15 cellular contexts compared by ENCODE assay signal in genomic region chr13:111642156-111642767, GRCh38.
DNase-seq lines count a peak whose midpoint lies in the region; ATAC-seq and TF ChIP-seq lines count a peak whose summit lies in the region.
"Had no signal": no experiment of that assay in that cellular context is flagged by ENCODE, and none has a peak within 500 bp of the region (broad histone marks: within the 10 kb centered on the region; RNA-seq: fewer than 3 reads in every experiment).

No MANE protein-coding gene starts in this region.

- no peaks in the 10 kb centered on the region for H3K9me3 ChIP-seq in H9 (ENCODE audit: control insufficient read depth, low read depth, low read length)
- H3K9me3 ChIP-seq in T-helper 17 cell (ENCODE audit: control insufficient read depth, low read length, poor library complexity, severe bottlenecking), result no peaks in the 10 kb centered on the region

- no peak overlapping the region for H3K56ac ChIP-seq in H9 (ENCODE audit: insufficient read length, low read depth, low read length)

- no peak overlapping the region for H2BK15ac ChIP-seq in H9 (ENCODE audit: low read depth, low read length)

- no peaks in the 10 kb centered on the region for H4K20me1 ChIP-seq in H9 (ENCODE audit: control insufficient read depth, insufficient read depth, insufficient read length)

- H3K14ac ChIP-seq in H9 (ENCODE audit: insufficient read depth, low read length), result no peak overlapping the region

- no peak overlapping the region for H3K9ac ChIP-seq in H9 (ENCODE audit: extremely low read depth, insufficient read length, low read length)

- peaks cover 3% of the 10 kb centered on the region; the same call in 1 of the 2 replicates for H3K4me1 ChIP-seq in H9 (ENCODE audit: insufficient read depth, low read length)

- H3K27ac ChIP-seq in H9 (ENCODE audit: insufficient read length, low read depth, low read length) (no peak overlapping the region), coronary artery (no peak overlapping the region)

- H3K27me3 ChIP-seq in H9 (ENCODE audit: insufficient read depth, low read length), result no peaks in the 10 kb centered on the region

- no CpG with 5 or more reads among the region's 12 CpGs for WGBS in H9 (ENCODE audit: extremely low coverage, insufficient read length, low lambda C conversion rate)

- no peak overlapping the region for H2BK120ac ChIP-seq in H9 (ENCODE audit: low read depth, low read length, poor library complexity, severe bottlenecking)

- H3K27ac Mint-ChIP-seq in H9 (no peak overlapping the region), neural crest cell (ENCODE audit: unreplicated experiment) (peak overlapping the region; percentile 12), T-helper 17 cell (no peak overlapping the region)
- H3K27ac Mint-ChIP-seq: CD4-positive, alpha-beta memory T cell had no signal

- H3K23me2 ChIP-seq in H9 (ENCODE audit: insufficient read length, low read depth, low read length, poor library complexity, severe bottlenecking), result peaks cover 3% of the 10 kb centered on the region

- H2AFZ ChIP-seq in H9 (ENCODE audit: low read length), result no peak overlapping the region

- ATAC-seq in T-helper 17 cell, result no peak
- no peak for ATAC-seq in HG02885 (IDR thresholded peaks at IDR 0.05; ENCODE audit: poor library complexity, unreplicated experiment)

- H2BK20ac ChIP-seq in H9 (ENCODE audit: low read depth, low read length, poor library complexity, severe bottlenecking), result no peak overlapping the region

- H3T11ph ChIP-seq in H9 (ENCODE audit: low read length), result no peak overlapping the region

- H3K9me3 Mint-ChIP-seq in H9 (no peaks in the 10 kb centered on the region), neural crest cell (no peaks in the 10 kb centered on the region)
- H3K9me3 Mint-ChIP-seq: CD4-positive, alpha-beta memory T cell had no signal

- peaks cover 5% of the 10 kb centered on the region for H3K27me3 Mint-ChIP-seq in H9 (ENCODE audit: low read depth)
- H3K27me3 Mint-ChIP-seq in neural crest cell (ENCODE audit: low read depth), result no peaks in the 10 kb centered on the region
- peaks cover 17% of the 10 kb centered on the region for H3K27me3 Mint-ChIP-seq in T-helper 17 cell
- H3K27me3 Mint-ChIP-seq: CD4-positive, alpha-beta memory T cell had no signal

- H3K4me1 Mint-ChIP-seq in H9, result peaks cover 9 to 21% of the 10 kb centered on the region in 2 experiments
- peaks cover 5% of the 10 kb centered on the region for H3K4me1 Mint-ChIP-seq in neural crest cell
- no peaks in the 10 kb centered on the region for H3K4me1 Mint-ChIP-seq in T-helper 17 cell
- H3K4me1 Mint-ChIP-seq: CD4-positive, alpha-beta memory T cell had no signal

- TF ChIP-seq CTCF in H9 (conservative IDR thresholded peaks at IDR 0.05) (no peak), coronary artery (IDR thresholded peaks at IDR 0.05) (no peak), neural crest cell (conservative IDR thresholded peaks at IDR 0.05) (no peak)

- no peak overlapping the region for H4K8ac ChIP-seq in H9 (replicated peaks; ENCODE audit: insufficient read length, low read depth, low read length)

- H4K5ac ChIP-seq in H9 (ENCODE audit: insufficient read length, low read depth, low read length), result no peak overlapping the region

- no peaks in the 10 kb centered on the region for H3K79me1 ChIP-seq in H9 (ENCODE audit: insufficient read depth, low read depth, low read length, poor library complexity, severe bottlenecking)

- H4K91ac ChIP-seq in H9 (ENCODE audit: insufficient read length, low read depth, low read length), result no peak overlapping the region

- H3K36me3 Mint-ChIP-seq in H9 (ENCODE audit: insufficient read depth in 1 of 3, low read depth in 3 of 3) (no peaks in the 10 kb centered on the region), neural crest cell (ENCODE audit: low read depth) (no peaks in the 10 kb centered on the region), T-helper 17 cell (ENCODE audit: low read depth) (no peaks in the 10 kb centered on the region)
- H3K36me3 Mint-ChIP-seq: CD4-positive, alpha-beta memory T cell had no signal

- no peak overlapping the region for H2BK12ac ChIP-seq in H9 (ENCODE audit: insufficient read length, low read depth, low read length)

- no peak overlapping the region for H2AK5ac ChIP-seq in H9 (ENCODE audit: insufficient read length, low read length)

- DNase-seq in H9, result peak; percentile 8
- DNase-seq in coronary artery (ENCODE audit: low spot score), result peak; percentile 66
- no peak for DNase-seq in neural crest cell (ENCODE audit: low read depth, low spot score)
- DNase-seq in T-helper 17 cell, result no peak
- DNase-seq in NCI-H128 (lab: John Stamatoyannopoulos, UW; ENCODE audit: unreplicated experiment), result no peak
- DNase-seq: C1 segment of cervical spinal cord; Calu3; CD4-positive, alpha-beta memory T cell; COR-L47; DMS53; DMS79 treated with DMSO at 0.1 percent for 48 hours; GF-D8; GOT3; HCEC 1CT had no signal

- no peak overlapping the region for H3K4me2 ChIP-seq in H9 (ENCODE audit: insufficient read depth, insufficient read length, low read length)

- no peak overlapping the region for H3K23ac ChIP-seq in H9 (ENCODE audit: insufficient read length, low read depth, low read length)

- no peak overlapping the region for H3K4ac ChIP-seq in H9 (ENCODE audit: low read depth, low read length)

- no peak overlapping the region for H2BK5ac ChIP-seq in H9 (ENCODE audit: insufficient read length, low read length)

- H3K4me3 ChIP-seq in coronary artery, result no peak overlapping the region

- H3K79me2 ChIP-seq in H9 (ENCODE audit: insufficient read depth, low read length), result no peaks in the 10 kb centered on the region

- H3K4me3 Mint-ChIP-seq in H9, result no peak overlapping the region
- no peak overlapping the region for H3K4me3 Mint-ChIP-seq in neural crest cell
- H3K4me3 Mint-ChIP-seq in T-helper 17 cell, result no peak overlapping the region
- H3K4me3 Mint-ChIP-seq: CD4-positive, alpha-beta memory T cell had no signal

- no peak overlapping the region for H3K18ac ChIP-seq in H9 (ENCODE audit: insufficient read length, low read depth, low read length)

Comparison
In these comparisons a context has a peak if more than half of its experiments do, and no peak if none do; other contexts are left out.
1. DNase-seq: peak in H9 (single experiment) and coronary artery (single experiment); none in neural crest cell (single experiment), T-helper 17 cell (0 of 3) and NCI-H128 (single experiment).